Comparison of ENCODE assay signal across 16 cellular contexts in the genomic region with DNA sequence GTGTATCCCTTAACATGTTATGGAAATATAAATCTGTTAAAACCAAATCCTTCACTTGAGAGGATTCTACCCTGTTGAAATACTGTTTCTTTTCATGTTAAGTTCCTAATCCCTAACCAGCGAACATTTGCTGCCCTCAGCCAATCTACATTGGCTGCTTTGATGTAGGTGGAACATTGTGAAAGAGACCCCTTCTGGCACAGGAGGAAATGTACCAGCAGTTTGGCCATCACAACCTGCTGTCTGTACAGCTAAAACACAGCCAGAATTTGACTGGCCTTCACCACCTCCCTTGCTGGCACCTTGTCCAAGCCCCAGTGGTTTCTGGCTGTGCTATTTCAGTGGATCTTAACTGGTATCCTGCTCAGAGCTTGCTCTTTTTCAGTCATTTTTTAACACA.
"Had no signal": no experiment of that assay in that cellular context is flagged by ENCODE, and none has a peak within 500 bp of the region (broad histone marks: within the 10 kb centered on the region; RNA-seq: fewer than 3 reads in every experiment).

No MANE protein-coding gene starts in this region.

- H3K4me1 Mint-ChIP-seq: stimulated activated effector memory CD8-positive, alpha-beta T cell treated with anti-CD3 and anti-CD28 coated beads, Interleukin-12 subunit alpha, Interleukin-12 subunit beta, amount 100 ng/mL, for 72 hours had no signal

- H3K4me3 ChIP-seq: coronary artery, pancreas had no signal

- H3K9me3 ChIP-seq: pancreas had no signal

- H3K36me3 ChIP-seq: pancreas had no signal

- DNase-seq: activated CD4-positive, alpha-beta T cell treated with anti-CD3 and anti-CD28 coated beads for 48 hours; activated CD8-positive, alpha-beta memory T cell treated with anti-CD3 and anti-CD28 coated beads, Interleukin-2, amount 50 U/mL, for 48 hours; activated gamma-delta T cell treated with Interleukin-2 at 50 U/mL for 16 hours; amygdala; central memory CD4-positive, alpha-beta T cell; effector CD8-positive, alpha-beta T cell; foreskin fibroblast; hippocampal formation; pancreas; stimulated activated CD4-positive, alpha-beta T cell treated with anti-CD3 and anti-CD28 coated beads, Interleukin-12 subunit alpha, Interleukin-12 subunit beta, amount 100 ng/mL, for 4 hours; T-helper 2 cell had no signal

- H3K36me3 Mint-ChIP-seq: activated naive CD8-positive, alpha-beta T cell; brain; stimulated activated effector memory CD8-positive, alpha-beta T cell treated with anti-CD3 and anti-CD28 coated beads, Interleukin-12 subunit alpha, Interleukin-12 subunit beta, amount 100 ng/mL, for 72 hours had no signal

- H3K27ac ChIP-seq: coronary artery, pancreas had no signal

- H3K27ac Mint-ChIP-seq: activated naive CD8-positive, alpha-beta T cell; brain; stimulated activated effector memory CD8-positive, alpha-beta T cell treated with anti-CD3 and anti-CD28 coated beads, Interleukin-12 subunit alpha, Interleukin-12 subunit beta, amount 100 ng/mL, for 72 hours had no signal

- H3K27me3 ChIP-seq: pancreas had no signal

- H3K27me3 Mint-ChIP-seq: activated naive CD8-positive, alpha-beta T cell; brain had no signal

- H3K4me1 ChIP-seq: pancreas had no signal

- H3K4me3 Mint-ChIP-seq: activated naive CD8-positive, alpha-beta T cell; brain; neural crest cell; stimulated activated effector memory CD8-positive, alpha-beta T cell treated with anti-CD3 and anti-CD28 coated beads, Interleukin-12 subunit alpha, Interleukin-12 subunit beta, amount 100 ng/mL, for 72 hours had no signal
